In the genomic region with DNA sequence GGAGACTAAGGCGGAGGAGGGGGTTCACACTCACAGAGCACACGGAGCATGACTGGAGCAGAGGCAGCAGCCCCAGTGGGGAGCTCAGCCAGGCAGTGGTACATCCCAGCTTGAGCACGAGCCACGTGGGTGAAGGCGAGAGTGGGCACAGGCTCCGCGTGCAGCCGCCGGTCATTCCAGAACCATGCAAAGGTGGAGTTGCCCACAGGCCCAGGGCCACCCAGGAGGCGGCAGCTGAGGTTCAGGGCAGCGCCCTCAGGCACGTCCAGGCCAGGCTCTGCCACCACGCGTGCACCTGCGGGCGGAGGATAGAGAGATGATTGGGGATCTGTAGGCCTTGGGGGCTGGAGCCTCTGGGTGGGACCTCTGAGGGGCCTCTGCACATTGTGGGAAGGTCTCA, we compare ENCODE assay signal across 31 cellular contexts. TPM values are rescaled to one million over a fixed set of nuclear protein-coding genes. Genes with fewer than 3 reads are reported as not detected.
DNase-seq lines count a peak whose midpoint lies in the region; ATAC-seq, FAIRE-seq and TF ChIP-seq lines count a peak whose summit lies in the region.
"Had no signal": no experiment of that assay in that cellular context is flagged by ENCODE, and none has a peak within 500 bp of the region (broad histone marks: within the 10 kb centered on the region; RNA-seq: fewer than 3 reads in every experiment).

No MANE protein-coding gene starts in this region.

- peaks cover 11% of the 10 kb centered on the region for H3K4me1 Mint-ChIP-seq in chondrocyte (ENCODE audit: low read depth)
- H3K4me1 Mint-ChIP-seq: CD4-positive, alpha-beta memory T cell; CD8-positive, alpha-beta memory T cell had no signal

- no peak overlapping the region for H3K4ac ChIP-seq in neuronal stem cell (ENCODE audit: low read length)

- H3K4me3 ChIP-seq in kidney (ENCODE audit: low read length in 2 of 2) (no peak overlapping the region), neuronal stem cell (ENCODE audit: low read length in 2 of 2) (no peak overlapping the region), foreskin fibroblast (ENCODE audit: low read depth in 1 of 2, low read length in 2 of 2) (no peak overlapping the region)
- H3K4me3 ChIP-seq: BLaER1, GM12878 had no signal

- H3K27me3 Mint-ChIP-seq in chondrocyte (ENCODE audit: low read depth): peaks cover 4% of the 10 kb centered on the region

- no peak overlapping the region for H3K23ac ChIP-seq in neuronal stem cell (ENCODE audit: low read depth, low read length, poor library complexity)

- H3K27me3 ChIP-seq in neuronal stem cell (ENCODE audit: control insufficient read depth in 3 of 3, insufficient read depth in 3 of 3, low read depth in 1 of 3, low read length in 3 of 3): peaks cover 0 to 26% (median 0%) of the 10 kb centered on the region in 3 experiments
- H3K27me3 ChIP-seq: BE2C, BLaER1 had no signal

- H3K9ac ChIP-seq in kidney (ENCODE audit: low read length in 2 of 2) (no peak overlapping the region), neuronal stem cell (ENCODE audit: low read depth, low read length, poor library complexity) (no peak overlapping the region)
- H3K9ac ChIP-seq: BLaER1 had no signal

- no peak overlapping the region for H3K4me3 Mint-ChIP-seq in chondrocyte (ENCODE audit: unreplicated experiment)
- H3K4me3 Mint-ChIP-seq: CD14-positive monocyte; CD4-positive, alpha-beta memory T cell; CD4-positive, CD25-positive, alpha-beta regulatory T cell; CD8-positive, alpha-beta memory T cell had no signal

- H3K9me3 ChIP-seq in kidney (ENCODE audit: control insufficient read depth in 1 of 2, low read length in 2 of 2): no peaks in the 10 kb centered on the region
- H3K9me3 ChIP-seq in neuronal stem cell (replicated peaks in 1 of 2; ENCODE audit: control insufficient read depth in 2 of 2, insufficient read depth in 1 of 2, low read depth in 1 of 2, low read length in 2 of 2): peaks cover 0 to 2% of the 10 kb centered on the region in 2 donors
- H3K9me3 ChIP-seq: BE2C, BLaER1 had no signal

- no peak overlapping the region for H4K8ac ChIP-seq in neuronal stem cell (ENCODE audit: low read depth, low read length)

- H3K14ac ChIP-seq in neuronal stem cell (ENCODE audit: low read length): no peak overlapping the region

- H2BK15ac ChIP-seq in neuronal stem cell (ENCODE audit: low read length): peak overlapping the region; percentile 30

- H4K91ac ChIP-seq in neuronal stem cell (ENCODE audit: low read depth, low read length, poor library complexity): no peak overlapping the region

- H2AK5ac ChIP-seq in neuronal stem cell (ENCODE audit: low read depth, low read length): peak overlapping the region; percentile 83

- H2AFZ ChIP-seq in neuronal stem cell (ENCODE audit: low read length): no peak overlapping the region

- no peaks in the 10 kb centered on the region for H3K79me1 ChIP-seq in neuronal stem cell (ENCODE audit: low read depth, low read length)

- intact Hi-C loops in kidney (cut with DNase I): no loop called here

- no peak overlapping the region for H3K27ac Mint-ChIP-seq in chondrocyte (ENCODE audit: unreplicated experiment)
- H3K27ac Mint-ChIP-seq: CD4-positive, alpha-beta memory T cell; CD4-positive, CD25-positive, alpha-beta regulatory T cell; CD8-positive, alpha-beta memory T cell had no signal

- no peaks in the 10 kb centered on the region for H3K36me3 Mint-ChIP-seq in chondrocyte (ENCODE audit: low read depth)
- H3K36me3 Mint-ChIP-seq: CD4-positive, alpha-beta memory T cell; CD4-positive, CD25-positive, alpha-beta regulatory T cell; CD8-positive, alpha-beta memory T cell had no signal

- DNase-seq in chondrocyte (ENCODE audit: low spot score): peak; percentile 90
- DNase-seq in kidney: peak; percentile 76
- DNase-seq in neuronal stem cell (ENCODE audit: low spot score): no peak
- DNase-seq in foreskin fibroblast: no peak
- DNase-seq in T-helper 2 cell: no peak
- DNase-seq: 8988T; ACHN; BE2C; C1 segment of cervical spinal cord; CD4-positive, alpha-beta memory T cell; CD4-positive, CD25-positive, alpha-beta regulatory T cell; CD8-positive, alpha-beta memory T cell; COR-L47; DMS 273 treated with DMSO at 0.1 percent for 48 hours; DMS153; DMS53; DMS79; DND-41; EL; GDM1 had no signal

- H3K36me3 ChIP-seq in kidney (ENCODE audit: control insufficient read depth in 1 of 2, insufficient read depth in 2 of 2, low read length in 2 of 2): no peaks in the 10 kb centered on the region
- no peaks in the 10 kb centered on the region for H3K36me3 ChIP-seq in neuronal stem cell (replicated peaks in 1 of 2; ENCODE audit: control insufficient read depth in 2 of 2, insufficient read depth in 2 of 2, low read length in 2 of 2)
- H3K36me3 ChIP-seq: BE2C, BLaER1 had no signal

- FAIRE-seq in kidney (lab: Jason Lieb, UNC): no peak
- FAIRE-seq: A204.1, GM12878, GM12892, GM18507 had no signal

- H2BK12ac ChIP-seq in neuronal stem cell (ENCODE audit: low read length): no peak overlapping the region

- no peak overlapping the region for H3K4me2 ChIP-seq in neuronal stem cell (ENCODE audit: insufficient read depth, low read length, poor library complexity, severe bottlenecking)
- H3K4me2 ChIP-seq: BLaER1 had no signal

- H3K27ac ChIP-seq in kidney (ENCODE audit: low read depth in 2 of 2, low read length in 2 of 2): no peak overlapping the region
- no peak overlapping the region for H3K27ac ChIP-seq in neuronal stem cell (replicated peaks; ENCODE audit: low read length)
- H3K27ac ChIP-seq: BLaER1 had no signal

- H2BK120ac ChIP-seq in neuronal stem cell (ENCODE audit: low read depth, low read length): no peak overlapping the region

- no peak overlapping the region for H3K18ac ChIP-seq in neuronal stem cell (ENCODE audit: low read length)

- H3K9me3 Mint-ChIP-seq in chondrocyte (ENCODE audit: low read depth): no peaks in the 10 kb centered on the region

- WGBS in neuronal stem cell (ENCODE audit: extremely low coverage in 2 of 2, insufficient read length in 2 of 2, insufficient replicate concordance in 1 of 2), 2 donors: no CpG with 5 or more reads among the region's 16 CpGs

- no peak for ATAC-seq in HG03469 (IDR thresholded peaks at IDR 0.05; ENCODE audit: unreplicated experiment)
- ATAC-seq: GM12878 had no signal

- no peak overlapping the region for H2BK5ac ChIP-seq in neuronal stem cell (ENCODE audit: low read length)

- H3K4me1 ChIP-seq in kidney (ENCODE audit: control insufficient read depth in 1 of 2, insufficient read depth in 1 of 2, low read depth in 1 of 2, low read length in 2 of 2) (peaks cover 0 to 3% of the 10 kb centered on the region in 2 donors), neuronal stem cell (ENCODE audit: control insufficient read depth in 2 of 2, insufficient read depth in 1 of 2, low read depth in 1 of 2, low read length in 2 of 2) (no peaks in the 10 kb centered on the region)
- H3K4me1 ChIP-seq: BE2C, BLaER1 had no signal

- TF ChIP-seq CTCF in chondrocyte (IDR thresholded peaks at IDR 0.05) (no peak), kidney (IDR thresholded peaks at IDR 0.05; ENCODE audit: borderline replicate concordance, extremely low read depth, insufficient read depth) (no peak), foreskin fibroblast (IDR thresholded peaks at IDR 0.05; ENCODE audit: low read depth, low read length) (no peak)

RNA-seq across cellular contexts. Expression of gene ADAM33, which starts 9.5 kb away (rescaled TPM):
- total RNA-seq in chondrocyte (4.1 to 13.1 TPM (median 12.2 TPM) in 3 replicates), kidney (4.3 TPM)
- polyA plus RNA-seq in kidney (ENCODE audit: insufficient read depth, low read depth, low replicate concordance): 4.1 TPM
- 5.2 TPM for polyA plus RNA-seq in neuronal stem cell (2013, experiment 1 of 2)
- 5.3 TPM for polyA plus RNA-seq in neuronal stem cell (2013, experiment 2 of 2)
- total RNA-seq: A673; CD4-positive, alpha-beta memory T cell; CD4-positive, CD25-positive, alpha-beta regulatory T cell; CD8-positive, alpha-beta memory T cell; Daoy; G401; GM12878 had no signal
- polyA plus RNA-seq: CD14-positive monocyte; CD4-positive, alpha-beta memory T cell; CD4-positive, CD25-positive, alpha-beta regulatory T cell; CD8-positive, alpha-beta memory T cell; GM12878 had no signal

RNA-seq across cellular contexts. Expression of gene SIGLEC1, which starts 21.1 kb away (rescaled TPM):
- total RNA-seq in chondrocyte: 0.08 TPM in 1 of 3 replicates, not detected in the others
- total RNA-seq in kidney: 20.2 TPM
- 2.4 TPM for polyA plus RNA-seq in kidney (ENCODE audit: insufficient read depth, low read depth, low replicate concordance)
- 0.01 TPM for polyA plus RNA-seq in neuronal stem cell (2013, experiment 1 of 2)
- 0.01 TPM for polyA plus RNA-seq in neuronal stem cell (2013, experiment 2 of 2)
- total RNA-seq: A673; CD4-positive, CD25-positive, alpha-beta regulatory T cell; Daoy; G401 had no signal
- polyA plus RNA-seq: AG04450; CD4-positive, alpha-beta memory T cell; CD4-positive, CD25-positive, alpha-beta regulatory T cell; CD8-positive, alpha-beta memory T cell; GM12878 had no signal

RNA-seq across cellular contexts. Expression of gene GFRA4, which starts 28.1 kb away (rescaled TPM):
- total RNA-seq in chondrocyte (not detected in 3 replicates), kidney (not detected)
- 0.56 TPM for polyA plus RNA-seq in kidney (ENCODE audit: insufficient read depth, low read depth, low replicate concordance)
- not detected for polyA plus RNA-seq in neuronal stem cell (2013, experiment 1 of 2)
- not detected for polyA plus RNA-seq in neuronal stem cell (2013, experiment 2 of 2)
- total RNA-seq: A673; CD4-positive, alpha-beta memory T cell; CD4-positive, CD25-positive, alpha-beta regulatory T cell; CD8-positive, alpha-beta memory T cell; Daoy; G401; GM12878 had no signal
- polyA plus RNA-seq: AG04450; CD14-positive monocyte; CD4-positive, alpha-beta memory T cell; CD4-positive, CD25-positive, alpha-beta regulatory T cell; CD8-positive, alpha-beta memory T cell had no signal

RNA-seq across cellular contexts. Expression of gene HSPA12B, which starts 41.2 kb away (rescaled TPM):
- total RNA-seq in chondrocyte (0.10 to 0.26 TPM in 2 of 3 replicates, not detected in the other), kidney (18.9 TPM)
- polyA plus RNA-seq in kidney (ENCODE audit: insufficient read depth, low read depth, low replicate concordance): 8.7 TPM
- 0.39 TPM for polyA plus RNA-seq in neuronal stem cell (2013, experiment 1 of 2)
- 0.47 TPM for polyA plus RNA-seq in neuronal stem cell (2013, experiment 2 of 2)
- total RNA-seq: A673; CD4-positive, alpha-beta memory T cell; CD4-positive, CD25-positive, alpha-beta regulatory T cell; CD8-positive, alpha-beta memory T cell; G401; GM12878 had no signal
- polyA plus RNA-seq: CD14-positive monocyte; CD8-positive, alpha-beta memory T cell had no signal

Comparison
In these comparisons a context has a peak if more than half of its experiments do, and no peak if none do; other contexts are left out.
1. DNase-seq: peak in chondrocyte (single experiment) and kidney (single experiment); none in neuronal stem cell (single experiment), foreskin fibroblast (0 of 2) and T-helper 2 cell (0 of 5).
2. RNA of gene SIGLEC1, which starts 21.1 kb away (total RNA-seq): 20.2 TPM in kidney (single experiment); 0.08 TPM in chondrocyte; every median in the first group is over 10 times any median in the second.